Comparison of ENCODE assay signal across 8 cellular contexts in the genomic region with DNA sequence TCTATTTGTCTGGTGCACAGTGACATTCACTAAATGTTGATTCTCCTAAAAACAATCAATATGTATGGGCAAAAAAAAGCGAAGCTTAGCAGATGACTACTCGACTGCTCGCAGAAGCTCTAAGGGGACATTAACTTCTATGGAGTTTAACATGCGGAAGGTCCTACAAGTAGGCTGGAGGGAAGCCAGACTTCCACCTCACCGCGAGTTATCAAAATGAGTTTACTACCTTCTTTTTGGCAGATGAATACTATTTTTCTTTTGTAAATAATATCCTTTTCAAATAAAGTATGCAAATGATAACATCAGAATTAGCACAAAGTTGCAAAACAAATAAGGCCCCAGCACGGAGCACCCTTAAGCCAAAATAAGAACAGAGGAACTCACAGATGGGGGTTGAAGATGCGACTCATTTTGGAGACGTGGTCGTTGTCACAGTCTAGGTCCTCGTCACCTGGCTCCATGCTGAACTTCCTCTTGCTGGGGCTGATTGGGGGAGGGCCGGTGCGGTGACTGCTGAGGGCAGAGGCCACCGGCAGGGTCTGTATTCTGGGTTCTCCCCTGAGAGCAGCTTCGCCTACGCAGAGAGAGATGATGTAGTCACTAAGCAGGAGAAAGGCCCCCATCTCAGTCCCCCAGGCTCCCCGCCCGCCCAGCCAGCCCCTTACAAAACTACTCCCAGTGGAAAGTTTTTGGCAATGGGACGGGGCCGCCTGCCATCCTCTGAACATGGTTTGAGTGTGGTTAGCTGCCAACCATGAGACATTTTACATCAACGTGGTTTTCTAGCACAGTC. TPM values are rescaled to one million over a fixed set of nuclear protein-coding genes. Genes with fewer than 3 reads are reported as not detected.
DNase-seq lines count a peak whose midpoint lies in the region; ATAC-seq and TF ChIP-seq lines count a peak whose summit lies in the region.

No MANE protein-coding gene starts in this region.

- peak; percentile 29 for ATAC-seq in CD4-positive, alpha-beta T cell (ENCODE audit: poor library complexity)
- ATAC-seq in GM19452 (IDR thresholded peaks at IDR 0.05; ENCODE audit: unreplicated experiment) = peak; percentile 88
- peak; percentile 97 for ATAC-seq in HG03439 (IDR thresholded peaks at IDR 0.05; ENCODE audit: unreplicated experiment)
- ATAC-seq in memory B cell (ENCODE audit: low read depth) = peak; percentile 98
- no peak for ATAC-seq in upper lobe of right lung

- CTCF ChIA-PET in CD4-positive, alpha-beta T cell (lab: Charles Lee) = no interaction called here

- no peak overlapping the region for H3K4me3 Mint-ChIP-seq in CD4-positive, alpha-beta T cell
- H3K4me3 Mint-ChIP-seq in memory B cell = peak overlapping the region; percentile 69

- H3K36me3 ChIP-seq in adipocyte (ENCODE audit: control insufficient read depth, insufficient read depth, low read length, severe bottlenecking) (peaks cover 5% of the 10 kb centered on the region), upper lobe of right lung (peaks cover 18% of the 10 kb centered on the region)

- peaks cover 3% of the 10 kb centered on the region for H3K9me3 Mint-ChIP-seq in CD4-positive, alpha-beta T cell
- no peaks in the 10 kb centered on the region for H3K9me3 Mint-ChIP-seq in memory B cell

- H3K4me1 Mint-ChIP-seq in CD4-positive, alpha-beta T cell (ENCODE audit: low read depth) = peaks cover 33% of the 10 kb centered on the region
- H3K4me1 Mint-ChIP-seq in memory B cell = peaks cover 39% of the 10 kb centered on the region

- intact Hi-C loops in CD4-positive, alpha-beta T cell (cut with DNase I, micrococcal nuclease) = no loop called here
- intact Hi-C loops in upper lobe of right lung (cut with DNase I) = no loop called here

- peak overlapping the region; percentile 62 for H3K27ac Mint-ChIP-seq in CD4-positive, alpha-beta T cell
- peak overlapping the region; percentile 95 for H3K27ac Mint-ChIP-seq in memory B cell

- peaks cover 56% of the 10 kb centered on the region for H3K36me3 Mint-ChIP-seq in CD4-positive, alpha-beta T cell (ENCODE audit: low read depth)
- H3K36me3 Mint-ChIP-seq in memory B cell = peaks cover 20% of the 10 kb centered on the region

- H3K4me3 ChIP-seq in adipocyte (ENCODE audit: low read length) (peak overlapping the region; percentile 67), upper lobe of right lung (no peak overlapping the region)

- no peak for TF ChIP-seq CTCF in CD4-positive, alpha-beta T cell (IDR thresholded peaks at IDR 0.05)
- no peak for TF ChIP-seq CTCF in upper lobe of right lung (IDR thresholded peaks at IDR 0.05)

- DNase-seq in CD4-positive, alpha-beta T cell = no peak
- DNase-seq in adipocyte (ENCODE audit: low read depth) (no peak), memory B cell (ENCODE audit: low spot score in 2 of 2) (peak; percentile 66 to 68), upper lobe of right lung (no peak), COLO668 (lab: John Stamatoyannopoulos, UW; ENCODE audit: unreplicated experiment) (no peak), pons (ENCODE audit: low spot score) (no peak)

- H3K27me3 Mint-ChIP-seq in CD4-positive, alpha-beta T cell = no peaks in the 10 kb centered on the region
- H3K27me3 Mint-ChIP-seq in memory B cell = no peaks in the 10 kb centered on the region

- peak overlapping the region; percentile 80 for H3K9ac ChIP-seq in adipocyte (ENCODE audit: low read length)

- no peak overlapping the region for H3K27ac ChIP-seq in CD4-positive, alpha-beta T cell (ENCODE audit: low read depth, low read length)
- peak overlapping the region; percentile 75 for H3K27ac ChIP-seq in upper lobe of right lung

- no peaks in the 10 kb centered on the region for H3K9me3 ChIP-seq in CD4-positive, alpha-beta T cell (ENCODE audit: control insufficient read depth, low read length)
- H3K9me3 ChIP-seq in adipocyte (ENCODE audit: control insufficient read depth, low read length) (no peaks in the 10 kb centered on the region), upper lobe of right lung (no peaks in the 10 kb centered on the region)

- H3K4me1 ChIP-seq in adipocyte (ENCODE audit: control insufficient read depth, insufficient read depth, low read length) (peaks cover 62% of the 10 kb centered on the region), upper lobe of right lung (peaks cover 42% of the 10 kb centered on the region)

- POLR2A ChIA-PET in CD4-positive, alpha-beta T cell (lab: Charles Lee) = interaction anchor here (0.6 kb wide), 1 partner anchor 148 kb away, joined by 3 read pairs; no protein-coding TSS in a partner anchor

- H3K27me3 ChIP-seq in CD4-positive, alpha-beta T cell (ENCODE audit: control insufficient read depth, insufficient read depth, low read length) = no peaks in the 10 kb centered on the region
- H3K27me3 ChIP-seq in adipocyte (replicated peaks; ENCODE audit: control insufficient read depth, insufficient read depth, low read length) (no peaks in the 10 kb centered on the region), upper lobe of right lung (no peaks in the 10 kb centered on the region)

RNA-seq across cellular contexts. Expression of a gene that starts 42.1 kb away (rescaled TPM):
- total RNA-seq in CD4-positive, alpha-beta T cell = 10 to 100 TPM; 10.5 to 11.3 TPM
- 57.5 TPM for total RNA-seq in upper lobe of right lung

Comparison
In these comparisons a context has a peak if more than half of its experiments do, and no peak if none do; other contexts are left out.
1. DNase-seq: peak in memory B cell (2 of 2); none in CD4-positive, alpha-beta T cell (0 of 10), adipocyte (single experiment), upper lobe of right lung (single experiment), COLO668 (single experiment) and pons (single experiment).